Comparison of ENCODE assay signal across 1 cellular context in the genomic region with DNA sequence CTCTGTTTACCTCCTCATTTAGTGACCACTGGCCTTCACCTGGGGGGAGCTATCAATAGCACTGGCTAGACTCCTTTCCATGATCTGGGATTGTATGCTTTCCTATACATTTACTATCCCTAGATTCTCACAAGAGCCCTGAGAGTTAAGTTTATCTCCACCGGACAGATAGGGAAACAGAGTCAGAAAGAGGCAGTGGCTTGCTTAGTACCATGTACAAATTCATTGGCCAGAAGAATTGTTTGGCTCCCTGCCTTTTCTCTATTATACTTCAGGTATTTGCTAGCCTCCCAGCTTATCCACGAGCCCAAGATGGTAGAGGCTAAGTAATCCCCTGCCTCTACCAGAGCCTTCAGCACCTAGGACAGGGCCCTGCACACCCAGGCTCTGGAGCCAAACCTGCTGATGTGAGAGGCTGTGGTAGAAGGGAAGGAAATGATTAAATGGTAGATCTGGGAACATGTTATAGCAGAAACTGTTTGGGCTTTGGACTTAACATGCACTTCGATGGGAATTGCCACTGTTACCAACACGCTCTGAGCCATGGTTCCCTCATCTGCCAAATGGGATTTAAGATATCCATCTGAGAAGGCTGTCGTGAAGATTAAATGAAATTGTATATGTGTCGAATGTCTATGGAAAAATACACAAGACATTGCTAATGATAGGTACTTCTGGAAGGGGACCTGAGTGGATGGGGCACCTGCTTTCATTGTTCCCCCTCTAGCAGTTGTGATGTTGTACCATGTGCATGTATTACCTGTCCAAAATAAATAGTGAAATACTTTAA.
TF ChIP-seq lines count a peak whose summit lies in the region.

No MANE protein-coding gene starts in this region.

TF ChIP-seq in SK-N-SH treated with all-trans-retinoic acid at 6 μM for 48 hours, 23 proteins besides CTCF, POLR2A, EP300 and RAD21 (continued from another document):
- TF ChIP-seq, protein P1, sequence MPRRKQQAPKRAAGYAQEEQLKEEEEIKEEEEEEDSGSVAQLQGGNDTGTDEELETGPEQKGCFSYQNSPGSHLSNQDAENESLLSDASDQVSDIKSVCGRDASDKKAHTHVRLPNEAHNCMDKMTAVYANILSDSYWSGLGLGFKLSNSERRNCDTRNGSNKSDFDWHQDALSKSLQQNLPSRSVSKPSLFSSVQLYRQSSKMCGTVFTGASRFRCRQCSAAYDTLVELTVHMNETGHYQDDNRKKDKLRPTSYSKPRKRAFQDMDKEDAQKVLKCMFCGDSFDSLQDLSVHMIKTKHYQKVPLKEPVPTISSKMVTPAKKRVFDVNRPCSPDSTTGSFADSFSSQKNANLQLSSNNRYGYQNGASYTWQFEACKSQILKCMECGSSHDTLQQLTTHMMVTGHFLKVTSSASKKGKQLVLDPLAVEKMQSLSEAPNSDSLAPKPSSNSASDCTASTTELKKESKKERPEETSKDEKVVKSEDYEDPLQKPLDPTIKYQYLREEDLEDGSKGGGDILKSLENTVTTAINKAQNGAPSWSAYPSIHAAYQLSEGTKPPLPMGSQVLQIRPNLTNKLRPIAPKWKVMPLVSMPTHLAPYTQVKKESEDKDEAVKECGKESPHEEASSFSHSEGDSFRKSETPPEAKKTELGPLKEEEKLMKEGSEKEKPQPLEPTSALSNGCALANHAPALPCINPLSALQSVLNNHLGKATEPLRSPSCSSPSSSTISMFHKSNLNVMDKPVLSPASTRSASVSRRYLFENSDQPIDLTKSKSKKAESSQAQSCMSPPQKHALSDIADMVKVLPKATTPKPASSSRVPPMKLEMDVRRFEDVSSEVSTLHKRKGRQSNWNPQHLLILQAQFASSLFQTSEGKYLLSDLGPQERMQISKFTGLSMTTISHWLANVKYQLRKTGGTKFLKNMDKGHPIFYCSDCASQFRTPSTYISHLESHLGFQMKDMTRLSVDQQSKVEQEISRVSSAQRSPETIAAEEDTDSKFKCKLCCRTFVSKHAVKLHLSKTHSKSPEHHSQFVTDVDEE (CRISPR knock-in tag; IDR thresholded peaks at IDR 0.05) = no peak
- TF ChIP-seq, protein P2, sequence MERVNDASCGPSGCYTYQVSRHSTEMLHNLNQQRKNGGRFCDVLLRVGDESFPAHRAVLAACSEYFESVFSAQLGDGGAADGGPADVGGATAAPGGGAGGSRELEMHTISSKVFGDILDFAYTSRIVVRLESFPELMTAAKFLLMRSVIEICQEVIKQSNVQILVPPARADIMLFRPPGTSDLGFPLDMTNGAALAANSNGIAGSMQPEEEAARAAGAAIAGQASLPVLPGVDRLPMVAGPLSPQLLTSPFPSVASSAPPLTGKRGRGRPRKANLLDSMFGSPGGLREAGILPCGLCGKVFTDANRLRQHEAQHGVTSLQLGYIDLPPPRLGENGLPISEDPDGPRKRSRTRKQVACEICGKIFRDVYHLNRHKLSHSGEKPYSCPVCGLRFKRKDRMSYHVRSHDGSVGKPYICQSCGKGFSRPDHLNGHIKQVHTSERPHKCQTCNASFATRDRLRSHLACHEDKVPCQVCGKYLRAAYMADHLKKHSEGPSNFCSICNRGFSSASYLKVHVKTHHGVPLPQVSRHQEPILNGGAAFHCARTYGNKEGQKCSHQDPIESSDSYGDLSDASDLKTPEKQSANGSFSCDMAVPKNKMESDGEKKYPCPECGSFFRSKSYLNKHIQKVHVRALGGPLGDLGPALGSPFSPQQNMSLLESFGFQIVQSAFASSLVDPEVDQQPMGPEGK (CRISPR knock-in tag; IDR thresholded peaks at IDR 0.05; ENCODE audit: borderline replicate concordance) = no peak
